In genomic region chrX:88990882-88991582, GRCh38 we compare ENCODE assay signal across 23 cellular contexts.
"Had no signal": no experiment of that assay in that cellular context is flagged by ENCODE, and none has a peak within 500 bp of the region (broad histone marks: within the 10 kb centered on the region; RNA-seq: fewer than 3 reads in every experiment).

No MANE protein-coding gene starts in this region.

- DNase-seq: cortex of kidney; dorsolateral prefrontal cortex; effector CD8-positive, alpha-beta T cell; gastrocnemius medialis; heart right ventricle; hypothalamus; left colon; left ventricle myocardium superior; mesenchymal stem cell; midbrain; posterior cingulate gyrus; sigmoid colon; stimulated activated CD4-positive, alpha-beta T cell treated with anti-CD3 and anti-CD28 coated beads, Interleukin-12 subunit alpha, Interleukin-12 subunit beta, amount 100 ng/mL, for 4 hours; stimulated activated naive CD4-positive, alpha-beta T cell treated with Interleukin-2 at 50 U/mL for 16 hours; thyroid gland; upper lobe of left lung; uterus had no signal

- H3K4me3 Mint-ChIP-seq: natural killer cell treated with Interleukin-12 subunit alpha and Interleukin-12 subunit beta and Interleukin-15 and Interleukin-18, amount 100 ng/mL, for 72 hours had no signal

- H3K4me1 ChIP-seq: esophagus muscularis mucosa, gastrocnemius medialis, heart right ventricle, right atrium auricular region, sigmoid colon, thyroid gland, upper lobe of left lung, uterus had no signal

- H3K9me3 ChIP-seq: esophagus muscularis mucosa, gastrocnemius medialis, right atrium auricular region, sigmoid colon, thyroid gland, upper lobe of left lung, uterus had no signal

- H3K27me3 ChIP-seq: gastrocnemius medialis, right atrium auricular region, sigmoid colon, thyroid gland, upper lobe of left lung, uterus had no signal

- H3K27me3 Mint-ChIP-seq: natural killer cell treated with Interleukin-12 subunit alpha and Interleukin-12 subunit beta and Interleukin-15 and Interleukin-18, amount 100 ng/mL, for 72 hours had no signal

- H3K36me3 ChIP-seq: esophagus muscularis mucosa, gastrocnemius medialis, heart right ventricle, right atrium auricular region, sigmoid colon, thyroid gland, upper lobe of left lung, uterus had no signal

- ATAC-seq: gastrocnemius medialis; heart right ventricle; left colon; left ventricle myocardium superior; natural killer cell treated with Interleukin-12 subunit alpha and Interleukin-12 subunit beta and Interleukin-15 and Interleukin-18, amount 100 ng/mL, for 72 hours had no signal

- H3K36me3 Mint-ChIP-seq: natural killer cell treated with Interleukin-12 subunit alpha and Interleukin-12 subunit beta and Interleukin-15 and Interleukin-18, amount 100 ng/mL, for 72 hours had no signal

- H3K27ac ChIP-seq: dorsolateral prefrontal cortex, epithelial cell of prostate, esophagus muscularis mucosa, gastrocnemius medialis, heart right ventricle, right atrium auricular region, sigmoid colon, skin epidermis, thyroid gland, upper lobe of left lung, uterus had no signal

- H3K27ac Mint-ChIP-seq: natural killer cell treated with Interleukin-12 subunit alpha and Interleukin-12 subunit beta and Interleukin-15 and Interleukin-18, amount 100 ng/mL, for 72 hours had no signal

- H3K4me3 ChIP-seq: dorsolateral prefrontal cortex, esophagus muscularis mucosa, gastrocnemius medialis, heart right ventricle, lung, right atrium auricular region, sigmoid colon, skin epidermis, thyroid gland, upper lobe of left lung, uterus had no signal
